ENCODE assay signal across 8 cellular contexts in genomic region chr1:67723620-67724019, GRCh38. TPM values are rescaled to one million over a fixed set of nuclear protein-coding genes. Genes with fewer than 3 reads are reported as not detected.
DNase-seq lines count a peak whose midpoint lies in the region; ATAC-seq, FAIRE-seq and TF ChIP-seq lines count a peak whose summit lies in the region.

No MANE protein-coding gene starts in this region.

- no peak overlapping the region for H3K23ac ChIP-seq in mesendoderm (ENCODE audit: low read length)

- no peak for DNase-seq in SJCRH30
- DNase-seq in kidney = no peak
- no peak for DNase-seq in activated T-helper 2 cell treated with anti-CD3 and anti-CD28 coated beads, Interferon-gamma antibody, Interleukin-2, Interleukin-4, amounts not matched to agents 10 μg/mL and 5 μg/mL and 100 μg/mL, durations not matched to agents 14 hours and 24 hours and 36 hours (ENCODE audit: low spot score)
- no peak for DNase-seq in mesendoderm
- no peak for DNase-seq in sciatic nerve (ENCODE audit: low spot score)
- DNase-seq in type B pancreatic cell (ENCODE audit: extremely low spot score, unreplicated experiment) = no peak

- no peak for FAIRE-seq in kidney (lab: Jason Lieb, UNC)

- H2BK120ac ChIP-seq in mesendoderm (ENCODE audit: low read depth, low read length) = no peak overlapping the region

- H3K4me1 ChIP-seq in SJCRH30 (peaks cover 64% of the 10 kb centered on the region), kidney (ENCODE audit: control insufficient read depth in 1 of 2, insufficient read depth in 1 of 2, low read depth in 1 of 2, low read length in 2 of 2) (peaks cover 24 to 38% of the 10 kb centered on the region in 2 donors), mesendoderm (ENCODE audit: control insufficient read depth, low read depth, low read length) (peaks cover 15% of the 10 kb centered on the region)

- no peak overlapping the region for H3K4me2 ChIP-seq in mesendoderm (ENCODE audit: low read length)

- H3K4me3 ChIP-seq in SJCRH30 (no peak overlapping the region), kidney (ENCODE audit: low read length in 2 of 2) (no peak overlapping the region), mesendoderm (ENCODE audit: low read length) (no peak overlapping the region)

- no peaks in the 10 kb centered on the region for H3K27me3 ChIP-seq in SJCRH30
- H3K27me3 ChIP-seq in mesendoderm (ENCODE audit: insufficient read depth, low read length, poor library complexity) = no peaks in the 10 kb centered on the region

- H3K9me3 Mint-ChIP-seq in activated T-helper 2 cell treated with anti-CD3 and anti-CD28 coated beads, Interferon-gamma antibody, Interleukin-2, Interleukin-4, amounts not matched to agents 10 μg/mL and 5 μg/mL and 100 μg/mL, durations not matched to agents 14 hours and 24 hours and 36 hours = no peaks in the 10 kb centered on the region
- H3K9me3 Mint-ChIP-seq in type B pancreatic cell = no peaks in the 10 kb centered on the region

- H2BK15ac ChIP-seq in mesendoderm (replicated peaks; ENCODE audit: low read depth) = no peak overlapping the region

- TF ChIP-seq CTCF in kidney (IDR thresholded peaks at IDR 0.05; ENCODE audit: borderline replicate concordance, extremely low read depth, insufficient read depth) (no peak), type B pancreatic cell (conservative IDR thresholded peaks at IDR 0.05) (no peak)

- H3K27ac ChIP-seq in SJCRH30 = peak overlapping the region; percentile 68; the same call in 1 of the 2 replicates
- H3K27ac ChIP-seq in kidney (ENCODE audit: low read depth in 2 of 2, low read length in 2 of 2) = peak overlapping the region; percentile 68 to 76
- H3K27ac ChIP-seq in mesendoderm (ENCODE audit: low read depth, low read length) = no peak overlapping the region

- no peak overlapping the region for H2AK5ac ChIP-seq in mesendoderm (ENCODE audit: low read length)

- H3K79me1 ChIP-seq in mesendoderm (ENCODE audit: low read length) = no peaks in the 10 kb centered on the region

- no peak overlapping the region for H3K27ac Mint-ChIP-seq in activated T-helper 2 cell treated with anti-CD3 and anti-CD28 coated beads, Interferon-gamma antibody, Interleukin-2, Interleukin-4, amounts not matched to agents 10 μg/mL and 5 μg/mL and 100 μg/mL, durations not matched to agents 14 hours and 24 hours and 36 hours
- no peak overlapping the region for H3K27ac Mint-ChIP-seq in type B pancreatic cell

- H3K9me3 ChIP-seq in SJCRH30 (replicated peaks) (no peaks in the 10 kb centered on the region), kidney (ENCODE audit: control insufficient read depth in 1 of 2, low read length in 2 of 2) (no peaks in the 10 kb centered on the region)

- H3K4me3 Mint-ChIP-seq in activated T-helper 2 cell treated with anti-CD3 and anti-CD28 coated beads, Interferon-gamma antibody, Interleukin-2, Interleukin-4, amounts not matched to agents 10 μg/mL and 5 μg/mL and 100 μg/mL, durations not matched to agents 14 hours and 24 hours and 36 hours (ENCODE audit: low read depth) = no peak overlapping the region
- no peak overlapping the region for H3K4me3 Mint-ChIP-seq in type B pancreatic cell

- H3K4me1 Mint-ChIP-seq in activated T-helper 2 cell treated with anti-CD3 and anti-CD28 coated beads, Interferon-gamma antibody, Interleukin-2, Interleukin-4, amounts not matched to agents 10 μg/mL and 5 μg/mL and 100 μg/mL, durations not matched to agents 14 hours and 24 hours and 36 hours (ENCODE audit: low read depth) = peaks cover 5% of the 10 kb centered on the region
- peaks cover 9% of the 10 kb centered on the region for H3K4me1 Mint-ChIP-seq in type B pancreatic cell (ENCODE audit: unreplicated experiment)

- H3K4ac ChIP-seq in mesendoderm (ENCODE audit: low read depth, low read length) = no peak overlapping the region

- ATAC-seq in GM18520 (IDR thresholded peaks at IDR 0.05; ENCODE audit: unreplicated experiment) = peak; percentile 87
- peak; percentile 59 for ATAC-seq in HG02678 (IDR thresholded peaks at IDR 0.05; ENCODE audit: unreplicated experiment)
- no peak for ATAC-seq in sciatic nerve

- no peaks in the 10 kb centered on the region for H3K79me2 ChIP-seq in mesendoderm (ENCODE audit: control insufficient read depth, insufficient read depth, low read length)

- H4K5ac ChIP-seq in mesendoderm (ENCODE audit: low read length) = no peak overlapping the region

- H4K8ac ChIP-seq in mesendoderm (ENCODE audit: low read depth, low read length) = no peak overlapping the region

- peaks cover 5% of the 10 kb centered on the region for H3K27me3 Mint-ChIP-seq in activated T-helper 2 cell treated with anti-CD3 and anti-CD28 coated beads, Interferon-gamma antibody, Interleukin-2, Interleukin-4, amounts not matched to agents 10 μg/mL and 5 μg/mL and 100 μg/mL, durations not matched to agents 14 hours and 24 hours and 36 hours (ENCODE audit: low read depth)
- H3K27me3 Mint-ChIP-seq in type B pancreatic cell = no peaks in the 10 kb centered on the region

- no peak overlapping the region for H2BK5ac ChIP-seq in mesendoderm (ENCODE audit: low read length)

- no CpG with 5 or more reads among the region's 2 CpGs for WGBS in mesendoderm (ENCODE audit: extremely low coverage, insufficient coverage, low lambda C conversion rate)

- no peaks in the 10 kb centered on the region for H3K36me3 Mint-ChIP-seq in activated T-helper 2 cell treated with anti-CD3 and anti-CD28 coated beads, Interferon-gamma antibody, Interleukin-2, Interleukin-4, amounts not matched to agents 10 μg/mL and 5 μg/mL and 100 μg/mL, durations not matched to agents 14 hours and 24 hours and 36 hours (ENCODE audit: low read depth)
- no peaks in the 10 kb centered on the region for H3K36me3 Mint-ChIP-seq in type B pancreatic cell

- H3K9ac ChIP-seq in kidney (ENCODE audit: low read length in 2 of 2) (peak overlapping the region in 1 of 2 donors; percentile 21), mesendoderm (ENCODE audit: low read length) (no peak overlapping the region)

- no peak overlapping the region for H3K18ac ChIP-seq in mesendoderm (ENCODE audit: low read length)

- intact Hi-C loops in kidney (cut with DNase I) (no loop called here), sciatic nerve (cut with DNase I) (no loop called here)
- intact Hi-C loops in activated T-helper 2 cell treated with anti-CD3 and anti-CD28 coated beads, Interferon-gamma antibody, Interleukin-2, Interleukin-4, amounts not matched to agents 10 μg/mL and 5 μg/mL and 100 μg/mL, durations not matched to agents 14 hours and 24 hours and 36 hours (cut with micrococcal nuclease) = loop anchor here (2.0 kb wide), 1 partner anchor 23 kb away; no protein-coding TSS in a partner anchor

- no peak overlapping the region for H3K56ac ChIP-seq in mesendoderm (ENCODE audit: low read length)

- H3K36me3 ChIP-seq in SJCRH30 = no peaks in the 10 kb centered on the region
- H3K36me3 ChIP-seq in kidney (ENCODE audit: control insufficient read depth in 1 of 2, insufficient read depth in 2 of 2, low read length in 2 of 2) = no peaks in the 10 kb centered on the region
- H3K36me3 ChIP-seq in mesendoderm (ENCODE audit: control insufficient read depth, insufficient read depth, low read length) = no peaks in the 10 kb centered on the region

RNA-seq across cellular contexts. Expression of gene GADD45A, which starts 38.6 kb away (rescaled TPM):
- total RNA-seq in SJCRH30 (2014; rRNA removed; shearing (Covaris generic)) = 103 and 126 TPM in 2 replicates
- total RNA-seq in kidney (85.6 TPM), sciatic nerve (34.6 TPM), type B pancreatic cell (ENCODE audit: low replicate concordance) (66.0 and 104 TPM in 2 replicates)
- polyA plus RNA-seq in kidney (ENCODE audit: insufficient read depth, low read depth, low replicate concordance) = 218 TPM
- total RNA-seq in activated T-helper 2 cell treated with anti-CD3 and anti-CD28 coated beads, Interferon-gamma antibody, Interleukin-2, Interleukin-4, amounts not matched to agents 10 μg/mL and 5 μg/mL and 100 μg/mL, durations not matched to agents 14 hours and 24 hours and 36 hours = 30.3 and 33.5 TPM in 2 replicates
- 33.2 TPM for polyA plus RNA-seq in mesendoderm (2013, experiment 1 of 2)
- polyA plus RNA-seq in mesendoderm (2013, experiment 2 of 2) = 33.5 TPM
